17 cellular contexts compared by ENCODE assay signal in the genomic region with DNA sequence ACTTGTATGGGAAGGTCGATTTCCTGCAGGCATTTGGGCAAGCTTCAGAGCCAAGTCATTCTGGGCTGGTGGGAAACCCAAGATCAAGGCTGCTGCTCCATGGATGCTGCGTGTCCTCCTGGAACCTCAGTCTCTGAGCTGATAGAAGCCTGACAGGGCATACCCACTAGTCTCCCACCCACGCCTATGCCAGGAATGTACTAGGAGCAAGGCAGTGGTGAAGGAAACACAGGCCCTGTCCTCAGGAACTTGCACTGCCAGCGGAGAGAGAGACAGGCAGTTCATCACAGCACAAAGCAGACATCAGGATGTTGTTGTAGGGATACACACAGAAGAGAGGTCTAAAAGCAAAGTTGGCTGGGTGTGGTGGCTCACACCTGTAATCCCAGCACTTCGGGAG.
"Had no signal": no experiment of that assay in that cellular context is flagged by ENCODE, and none has a peak within 500 bp of the region (broad histone marks: within the 10 kb centered on the region; RNA-seq: fewer than 3 reads in every experiment).

No MANE protein-coding gene starts in this region.

- H3K27ac ChIP-seq: breast epithelium, thyroid gland, vagina had no signal

- DNase-seq: activated CD4-positive, alpha-beta T cell treated with anti-CD3 and anti-CD28 coated beads, Interleukin-2, amount 50 U/mL, for 1 hour; activated gamma-delta T cell; activated T-cell treated with anti-CD3 and anti-CD28 coated beads for 4 hours; cerebellar nuclear complex; effector memory CD4-positive, alpha-beta T cell; foreskin fibroblast; nephron progenitor cell; stimulated activated CD4-positive, alpha-beta T cell treated with anti-CD3 and anti-CD28 coated beads, Interleukin-1b, Interleukin-23, amount 100 ng/mL, for 48 hours; SW 1271; T-helper 9 cell; thyroid gland had no signal

- H3K4me3 Mint-ChIP-seq: activated naive CD8-positive, alpha-beta T cell; dendritic cell treated with granulocyte-macrophage colony-stimulating factor and Interleukin-4, amounts not matched to agents 40 ng/mL and 50 ng/mL, for 4 days; nephron progenitor cell had no signal

- H3K36me3 ChIP-seq: breast epithelium, thyroid gland, vagina had no signal

- H3K27ac Mint-ChIP-seq: nephron progenitor cell had no signal

- H3K9me3 Mint-ChIP-seq: dendritic cell treated with granulocyte-macrophage colony-stimulating factor and Interleukin-4, amounts not matched to agents 40 ng/mL and 50 ng/mL, for 4 days; nephron progenitor cell had no signal

- H3K27me3 Mint-ChIP-seq: activated naive CD8-positive, alpha-beta T cell; dendritic cell treated with granulocyte-macrophage colony-stimulating factor and Interleukin-4, amounts not matched to agents 40 ng/mL and 50 ng/mL, for 4 days had no signal

- H3K4me1 ChIP-seq: breast epithelium, thyroid gland had no signal

- ATAC-seq: activated CD4-positive, CD25-positive, alpha-beta regulatory T cell treated with anti-CD3 and anti-CD28 coated beads, Interleukin-2, amount 50 U/mL, for 24 hours; sciatic nerve had no signal

- H3K9me3 ChIP-seq: breast epithelium, thyroid gland, vagina had no signal

- H3K4me3 ChIP-seq: breast epithelium, thyroid gland, vagina had no signal

- H3K36me3 Mint-ChIP-seq: activated naive CD8-positive, alpha-beta T cell had no signal

- H3K27me3 ChIP-seq: breast epithelium, thyroid gland, vagina had no signal
